ENCODE assay signal across 12 cellular contexts in genomic region chr11:1435820-1436467, GRCh38. TPM values are rescaled to one million over a fixed set of nuclear protein-coding genes. Genes with fewer than 3 reads are reported as not detected.
DNase-seq lines count a peak whose midpoint lies in the region; ATAC-seq and TF ChIP-seq lines count a peak whose summit lies in the region.
"Had no signal": no experiment of that assay in that cellular context is flagged by ENCODE, and none has a peak within 500 bp of the region (broad histone marks: within the 10 kb centered on the region; RNA-seq: fewer than 3 reads in every experiment).

No MANE protein-coding gene starts in this region.

- H3K4me1 ChIP-seq in Karpas-422 (ENCODE audit: low read length) (no peaks in the 10 kb centered on the region), neuronal stem cell (ENCODE audit: control insufficient read depth in 2 of 2, insufficient read depth in 1 of 2, low read depth in 1 of 2, low read length in 2 of 2) (peaks cover 7 to 12% of the 10 kb centered on the region in 2 donors)

- H3K23ac ChIP-seq in neuronal stem cell (ENCODE audit: low read depth, low read length, poor library complexity) = no peak overlapping the region

- H4K20me1 ChIP-seq in Karpas-422 (ENCODE audit: insufficient read depth, low read depth, low read length) = no peaks in the 10 kb centered on the region

- H3K27ac ChIP-seq in Karpas-422 (ENCODE audit: low read length) (no peak overlapping the region), neuronal stem cell (replicated peaks; ENCODE audit: low read length) (no peak overlapping the region)
- H3K27ac ChIP-seq: esophagus muscularis mucosa had no signal

- H3K79me1 ChIP-seq in neuronal stem cell (ENCODE audit: low read depth, low read length) = peaks cover 10% of the 10 kb centered on the region

- POLR2A ChIA-PET in WTC11 (lab: Charles Lee) = interaction anchor here (0.6 kb wide), 1 partner anchor 85 kb away, joined by 3 read pairs; no protein-coding TSS in a partner anchor

- H3K79me2 ChIP-seq in Karpas-422 (ENCODE audit: low read length) = no peaks in the 10 kb centered on the region

- H3K9ac ChIP-seq in Karpas-422 (ENCODE audit: low read length) = no peak overlapping the region
- H3K9ac ChIP-seq in neuronal stem cell (ENCODE audit: low read depth, low read length, poor library complexity) = no peak overlapping the region

- no peaks in the 10 kb centered on the region for H3K27me3 Mint-ChIP-seq in WTC11 (ENCODE audit: low read depth)

- no peak overlapping the region for H2BK15ac ChIP-seq in neuronal stem cell (ENCODE audit: low read length)

- no peak overlapping the region for H3K4me3 Mint-ChIP-seq in WTC11

- H4K8ac ChIP-seq in neuronal stem cell (ENCODE audit: low read depth, low read length) = no peak overlapping the region

- H2AFZ ChIP-seq in Karpas-422 (ENCODE audit: low read length) (no peak overlapping the region), neuronal stem cell (ENCODE audit: low read length) (no peak overlapping the region)

- H3K4ac ChIP-seq in neuronal stem cell (ENCODE audit: low read length) = no peak overlapping the region

- H3K14ac ChIP-seq in neuronal stem cell (ENCODE audit: low read length) = no peak overlapping the region

- no peak overlapping the region for H2BK120ac ChIP-seq in neuronal stem cell (ENCODE audit: low read depth, low read length)

- no peaks in the 10 kb centered on the region for H3K36me3 Mint-ChIP-seq in WTC11

- H4K91ac ChIP-seq in neuronal stem cell (ENCODE audit: low read depth, low read length, poor library complexity) = no peak overlapping the region

- H3K9me3 Mint-ChIP-seq in WTC11 = no peaks in the 10 kb centered on the region

- no peaks in the 10 kb centered on the region for H3K27me3 ChIP-seq in Karpas-422 (ENCODE audit: low read length)
- no peaks in the 10 kb centered on the region for H3K27me3 ChIP-seq in neuronal stem cell (ENCODE audit: control insufficient read depth in 3 of 3, insufficient read depth in 3 of 3, low read depth in 1 of 3, low read length in 3 of 3)

- no peak overlapping the region for H2BK12ac ChIP-seq in neuronal stem cell (ENCODE audit: low read length)

- no peaks in the 10 kb centered on the region for H3K36me3 ChIP-seq in Karpas-422 (ENCODE audit: insufficient read depth, low read length)
- H3K36me3 ChIP-seq in neuronal stem cell (replicated peaks in 1 of 2; ENCODE audit: control insufficient read depth in 2 of 2, insufficient read depth in 2 of 2, low read length in 2 of 2) = peaks cover 0 to 4% of the 10 kb centered on the region in 2 donors
- H3K36me3 ChIP-seq: esophagus muscularis mucosa had no signal

- H3K9me2 ChIP-seq in Karpas-422 (replicated peaks; ENCODE audit: insufficient read depth, low read length) = no peaks in the 10 kb centered on the region

- H2AK5ac ChIP-seq in neuronal stem cell (ENCODE audit: low read depth, low read length) = no peak overlapping the region

- CTCF ChIA-PET in WTC11 (lab: Charles Lee) = interaction anchor here (0.7 to 3.6 kb wide), 12 partner anchors 9 to 258 kb away, joined by 3 to 15 read pairs (median 4); no protein-coding TSS in a partner anchor

- WGBS in neuronal stem cell (ENCODE audit: extremely low coverage in 2 of 2, insufficient read length in 2 of 2, insufficient replicate concordance in 1 of 2), 2 donors = no CpG with 5 or more reads among the region's 29 CpGs

- H3K18ac ChIP-seq in neuronal stem cell (ENCODE audit: low read length) = peak overlapping the region; percentile 85

- H3K9me3 ChIP-seq in Karpas-422 (ENCODE audit: low read length) (no peaks in the 10 kb centered on the region), neuronal stem cell (replicated peaks in 1 of 2; ENCODE audit: control insufficient read depth in 2 of 2, insufficient read depth in 1 of 2, low read depth in 1 of 2, low read length in 2 of 2) (no peaks in the 10 kb centered on the region)
- H3K9me3 ChIP-seq: esophagus muscularis mucosa had no signal

- H3K27ac Mint-ChIP-seq in WTC11 = no peak overlapping the region

- H3K4me1 Mint-ChIP-seq in WTC11 = no peaks in the 10 kb centered on the region

- no peak overlapping the region for H2BK5ac ChIP-seq in neuronal stem cell (ENCODE audit: low read length)

- H3K4me2 ChIP-seq in Karpas-422 (ENCODE audit: low read depth, low read length, poor library complexity, severe bottlenecking) (no peak overlapping the region), neuronal stem cell (ENCODE audit: insufficient read depth, low read length, poor library complexity, severe bottlenecking) (peak overlapping the region; percentile 33)

- peak; percentile 66 for ATAC-seq in WTC11
- no peak for ATAC-seq in HG03108 (IDR thresholded peaks at IDR 0.05; ENCODE audit: unreplicated experiment)
- ATAC-seq: Right ventricle myocardium inferior had no signal

- DNase-seq in NCI-H748 (lab: John Stamatoyannopoulos, UW; ENCODE audit: unreplicated experiment) (peak; percentile 33), NCI-H748 treated with DMSO at 0.1 percent for 48 hours (lab: John Stamatoyannopoulos, UW) (no peak), Karpas-422 (peak; percentile 74), WTC11 (ENCODE audit: low spot score) (peak; percentile 32), neuronal stem cell (ENCODE audit: low spot score) (no peak), retina (no peak), AML-193 (lab: John Stamatoyannopoulos, UW) (no peak)
- DNase-seq: activated CD8-positive, alpha-beta memory T cell treated with anti-CD3 and anti-CD28 coated beads, Interleukin-2, amount 50 U/mL, for 4 hours; EL had no signal

- H3K4me3 ChIP-seq in Karpas-422 (ENCODE audit: low read length) (no peak overlapping the region), neuronal stem cell (ENCODE audit: low read length in 2 of 2) (no peak overlapping the region)
- H3K4me3 ChIP-seq: esophagus muscularis mucosa had no signal

- no peak for TF ChIP-seq CTCF in WTC11 (IDR thresholded peaks at IDR 0.05)

TF ChIP-seq in WTC11, 78 proteins besides CTCF, POLR2A, EP300 and RAD21:
- 0 out of 2 replicates have a peak, but pooled peaks have one; percentile 5 for TF ChIP-seq ZNF423 (CRISPR knock-in tag; IDR thresholded peaks at IDR 0.05)
- TF ChIP-seq, protein P1, sequence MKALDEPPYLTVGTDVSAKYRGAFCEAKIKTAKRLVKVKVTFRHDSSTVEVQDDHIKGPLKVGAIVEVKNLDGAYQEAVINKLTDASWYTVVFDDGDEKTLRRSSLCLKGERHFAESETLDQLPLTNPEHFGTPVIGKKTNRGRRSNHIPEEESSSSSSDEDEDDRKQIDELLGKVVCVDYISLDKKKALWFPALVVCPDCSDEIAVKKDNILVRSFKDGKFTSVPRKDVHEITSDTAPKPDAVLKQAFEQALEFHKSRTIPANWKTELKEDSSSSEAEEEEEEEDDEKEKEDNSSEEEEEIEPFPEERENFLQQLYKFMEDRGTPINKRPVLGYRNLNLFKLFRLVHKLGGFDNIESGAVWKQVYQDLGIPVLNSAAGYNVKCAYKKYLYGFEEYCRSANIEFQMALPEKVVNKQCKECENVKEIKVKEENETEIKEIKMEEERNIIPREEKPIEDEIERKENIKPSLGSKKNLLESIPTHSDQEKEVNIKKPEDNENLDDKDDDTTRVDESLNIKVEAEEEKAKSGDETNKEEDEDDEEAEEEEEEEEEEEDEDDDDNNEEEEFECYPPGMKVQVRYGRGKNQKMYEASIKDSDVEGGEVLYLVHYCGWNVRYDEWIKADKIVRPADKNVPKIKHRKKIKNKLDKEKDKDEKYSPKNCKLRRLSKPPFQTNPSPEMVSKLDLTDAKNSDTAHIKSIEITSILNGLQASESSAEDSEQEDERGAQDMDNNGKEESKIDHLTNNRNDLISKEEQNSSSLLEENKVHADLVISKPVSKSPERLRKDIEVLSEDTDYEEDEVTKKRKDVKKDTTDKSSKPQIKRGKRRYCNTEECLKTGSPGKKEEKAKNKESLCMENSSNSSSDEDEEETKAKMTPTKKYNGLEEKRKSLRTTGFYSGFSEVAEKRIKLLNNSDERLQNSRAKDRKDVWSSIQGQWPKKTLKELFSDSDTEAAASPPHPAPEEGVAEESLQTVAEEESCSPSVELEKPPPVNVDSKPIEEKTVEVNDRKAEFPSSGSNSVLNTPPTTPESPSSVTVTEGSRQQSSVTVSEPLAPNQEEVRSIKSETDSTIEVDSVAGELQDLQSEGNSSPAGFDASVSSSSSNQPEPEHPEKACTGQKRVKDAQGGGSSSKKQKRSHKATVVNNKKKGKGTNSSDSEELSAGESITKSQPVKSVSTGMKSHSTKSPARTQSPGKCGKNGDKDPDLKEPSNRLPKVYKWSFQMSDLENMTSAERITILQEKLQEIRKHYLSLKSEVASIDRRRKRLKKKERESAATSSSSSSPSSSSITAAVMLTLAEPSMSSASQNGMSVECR (CRISPR knock-in tag; IDR thresholded peaks at IDR 0.05; ENCODE audit: borderline replicate concordance) = no peak

RNA-seq across cellular contexts. Expression of gene BRSK2, which starts 46.2 kb away (rescaled TPM):
- total RNA-seq in Karpas-422 (2014; rRNA removed; shearing (Covaris generic); ENCODE audit: low replicate concordance) = not detected in 2 replicates
- total RNA-seq in WTC11 (2021) = 22.1 to 34.5 TPM (median 26.2 TPM) in 3 replicates
- 24.4 TPM for polyA plus RNA-seq in neuronal stem cell (2013, experiment 1 of 2)
- polyA plus RNA-seq in neuronal stem cell (2013, experiment 2 of 2) = 23.0 TPM

RNA-seq across cellular contexts. Expression of gene MOB2, which starts 50.6 kb away (rescaled TPM):
- 8.8 and 17.2 TPM in 2 replicates for total RNA-seq in Karpas-422 (2014; rRNA removed; shearing (Covaris generic); ENCODE audit: low replicate concordance)
- total RNA-seq in WTC11 (2021) = 17.7 to 23.4 TPM (median 21.7 TPM) in 3 replicates
- polyA plus RNA-seq in neuronal stem cell (2013, experiment 1 of 2) = 11.1 TPM
- 11.5 TPM for polyA plus RNA-seq in neuronal stem cell (2013, experiment 2 of 2)

Comparison
In these comparisons a context has a peak if more than half of its experiments do, and no peak if none do; other contexts are left out.
1. DNase-seq: peak in NCI-H748 (single experiment), Karpas-422 (single experiment) and WTC11 (single experiment); none in NCI-H748 treated with DMSO at 0.1 percent for 48 hours (single experiment), neuronal stem cell (single experiment), retina (single experiment) and AML-193 (0 of 2).
2. RNA of gene BRSK2, which starts 46.2 kb away (total RNA-seq): 22.1 to 34.5 TPM in WTC11; not detected in Karpas-422; every median in the first group is over 10 times any median in the second.